8 cellular contexts compared by ENCODE assay signal in the genomic region with DNA sequence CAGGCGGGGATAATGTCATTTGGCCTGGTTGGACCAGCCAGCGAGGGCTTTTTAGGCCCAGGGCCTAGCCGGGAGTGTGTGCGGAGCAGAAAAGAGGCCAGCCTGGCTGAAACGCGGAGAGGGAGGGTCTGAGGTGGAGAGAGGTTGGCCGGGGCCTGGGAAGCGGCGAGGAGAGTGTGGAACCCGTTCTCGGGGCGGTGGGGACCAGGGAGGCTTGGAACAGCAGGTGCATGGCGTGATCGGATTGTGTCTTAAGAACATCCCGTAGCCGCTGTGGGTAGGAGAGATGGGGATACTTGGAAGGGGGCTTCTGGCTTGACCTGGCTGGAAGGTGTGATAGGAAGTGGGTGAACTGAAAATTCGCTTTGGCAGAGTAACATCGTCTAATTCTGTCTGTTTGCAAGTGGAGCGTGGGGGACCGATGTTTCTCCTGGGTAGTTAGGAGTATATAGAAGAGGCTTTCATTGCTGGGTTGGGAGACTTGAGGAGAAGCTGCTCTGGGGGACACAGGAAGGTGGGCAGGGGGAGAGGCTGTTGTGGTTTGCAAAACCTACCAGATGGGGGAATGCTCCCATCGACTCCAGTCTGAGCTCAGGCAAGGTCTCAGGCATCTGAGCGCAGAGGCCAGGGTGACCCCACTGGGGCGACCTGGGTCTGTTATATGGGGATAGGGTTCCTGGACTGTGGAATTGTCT. TPM values are rescaled to one million over a fixed set of nuclear protein-coding genes. Genes with fewer than 3 reads are reported as not detected.
A peak's percentile ranks its signal among the peaks of the same experiment; 100 is the strongest.
DNase-seq lines count a peak whose midpoint lies in the region; ATAC-seq lines count a peak whose summit lies in the region.

No MANE protein-coding gene starts in this region.

- no peaks in the 10 kb centered on the region for H3K27me3 ChIP-seq in HUES64 (ENCODE audit: insufficient read depth, low read length)
- H3K27me3 ChIP-seq in muscle layer of colon (ENCODE audit: control insufficient read depth in 1 of 2, insufficient read depth in 2 of 2, low read length in 2 of 2) = no peaks in the 10 kb centered on the region

- no peaks in the 10 kb centered on the region for H3K9me3 ChIP-seq in HUES64 (ENCODE audit: insufficient read depth, low read depth, low read length)
- no peaks in the 10 kb centered on the region for H3K9me3 ChIP-seq in muscle layer of colon (ENCODE audit: low read length)

- H3K36me3 ChIP-seq in HUES64 (ENCODE audit: insufficient read depth, low read length) (peaks cover 10% of the 10 kb centered on the region), muscle layer of colon (ENCODE audit: insufficient read depth, low read length) (no peaks in the 10 kb centered on the region)

- peaks cover 16% of the 10 kb centered on the region for H3K4me1 ChIP-seq in HUES64 (ENCODE audit: insufficient read depth, low read length)
- peaks cover 14% of the 10 kb centered on the region for H3K4me1 ChIP-seq in muscle layer of colon (ENCODE audit: insufficient read depth, low read length)

- WGBS in HUES64 = 15% methylated on average over 23 of the region's 23 CpGs

- H3K4me3 ChIP-seq in HUES64 (ENCODE audit: low read length) (peak overlapping the region; percentile 68), muscle layer of colon (ENCODE audit: low read depth in 1 of 2, low read length in 2 of 2) (peak overlapping the region; percentile 57 to 68)

- peak overlapping the region; percentile 82 for H3K9ac ChIP-seq in HUES64 (ENCODE audit: low read depth, low read length)
- peak overlapping the region; percentile 72 for H3K9ac ChIP-seq in muscle layer of colon (ENCODE audit: low read length)

- H3K27ac ChIP-seq in HUES64 (ENCODE audit: low read depth, low read length) (no peak overlapping the region), muscle layer of colon (ENCODE audit: low read depth, low read length) (peak overlapping the region; percentile 76)

- ATAC-seq in HG03378 (IDR thresholded peaks at IDR 0.05; ENCODE audit: unreplicated experiment) = no peak

- DNase-seq in ELF-1 (ENCODE audit: low read depth, low spot score) (peak; percentile 68), cerebellar cortex (ENCODE audit: low spot score) (peak; percentile 58), NCI-H1694 treated with DMSO at 0.1 percent for 48 hours (lab: John Stamatoyannopoulos, UW) (no peak), cerebellar nuclear complex (lab: John Stamatoyannopoulos, UW) (no peak)
- DNase-seq in stimulated activated CD4-positive, alpha-beta T cell treated with anti-CD3 and anti-CD28 coated beads, Interleukin-2, amount 100 ng/mL, for 48 hours = no peak

RNA-seq across cellular contexts. Expression of a gene that starts 0.9 kb away (rescaled TPM):
- 33.7 TPM for polyA plus RNA-seq in HUES64 (2013, experiment 1 of 2)
- 34.4 TPM for polyA plus RNA-seq in HUES64 (2013, experiment 2 of 2)

Comparison
In these comparisons a context has a peak if more than half of its experiments do, and no peak if none do; other contexts are left out.
1. DNase-seq: peak in ELF-1 (single experiment) and cerebellar cortex (single experiment); none in NCI-H1694 treated with DMSO at 0.1 percent for 48 hours (single experiment), cerebellar nuclear complex (0 of 2) and stimulated activated CD4-positive, alpha-beta T cell treated with anti-CD3 and anti-CD28 coated beads, Interleukin-2, amount 100 ng/mL, for 48 hours (0 of 2).